ENCODE assay signal across 22 cellular contexts in genomic region chr11:76148207-76148606, GRCh38.
"Had no signal": no experiment of that assay in that cellular context is flagged by ENCODE, and none has a peak within 500 bp of the region (broad histone marks: within the 10 kb centered on the region; RNA-seq: fewer than 3 reads in every experiment).

No MANE protein-coding gene starts in this region.

- H3K27me3 ChIP-seq: body of pancreas, esophagus muscularis mucosa, right atrium auricular region, tibial nerve, vagina had no signal

- H3K4me3 ChIP-seq: body of pancreas, coronary artery, esophagus muscularis mucosa, right atrium auricular region, skin epidermis, tibial nerve, vagina had no signal

- H3K27ac ChIP-seq: body of pancreas, coronary artery, esophagus muscularis mucosa, right atrium auricular region, skin epidermis, vagina had no signal

- DNase-seq: activated CD4-positive, alpha-beta memory T cell treated with anti-CD3 and anti-CD28 coated beads, Interleukin-2, amount 10 ng/mL, durations not matched to agents 7 days and 5 days; activated CD4-positive, alpha-beta T cell treated with anti-CD3 and anti-CD28 coated beads for 4 hours; activated CD8-positive, alpha-beta memory T cell treated with anti-CD3 and anti-CD28 coated beads, Interleukin-2, amount 50 U/mL, for 4 hours; activated gamma-delta T cell treated with Interleukin-2 at 50 U/mL for 16 hours; activated T-cell treated with anti-CD3 and anti-CD28 coated beads, Interleukin-2, amount 50 U/mL, for 72 hours; amniotic stem cell; body of pancreas; caudate nucleus; effector CD4-positive, alpha-beta T cell; islet precursor cell; left ventricle myocardium superior; nephron progenitor cell; stimulated activated CD4-positive, alpha-beta T cell treated with anti-CD3 and anti-CD28 coated beads, Interleukin-4, amount 100 ng/mL, for 24 hours; stimulated activated CD8-positive, alpha-beta memory T cell treated with anti-CD3 and anti-CD28 coated beads, Interleukin-4, amount 100 ng/mL, for 48 hours; stimulated activated naive CD4-positive, alpha-beta T cell treated with Interleukin-2 at 50 U/mL for 16 hours; substantia nigra had no signal

- H3K9me3 ChIP-seq: body of pancreas, esophagus muscularis mucosa, right atrium auricular region, tibial nerve, vagina had no signal

- H3K36me3 ChIP-seq: right atrium auricular region had no signal

- ATAC-seq: activated T-cell treated with anti-CD3 and anti-CD28 coated beads, Interleukin-2, amount 50 U/mL, for 72 hours; body of pancreas; left ventricle myocardium superior had no signal
